ENCODE assay signal across 8 cellular contexts in the genomic region with DNA sequence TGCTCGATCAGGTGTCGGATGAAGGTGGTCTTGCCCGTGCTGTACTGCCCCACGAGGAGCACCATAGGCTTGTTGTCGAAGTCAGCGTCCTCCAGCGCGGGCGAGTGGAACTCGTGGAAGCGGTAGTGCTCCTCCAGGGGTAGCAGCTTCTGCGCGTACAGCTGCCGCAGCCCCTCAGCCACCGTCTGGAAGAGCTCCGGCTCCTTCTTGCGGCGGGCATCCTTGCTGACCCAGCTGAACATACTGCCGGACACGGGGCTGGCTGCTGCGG. TPM values are rescaled to one million over a fixed set of nuclear protein-coding genes. Genes with fewer than 3 reads are reported as not detected.
DNase-seq lines count a peak whose midpoint lies in the region; ATAC-seq and TF ChIP-seq lines count a peak whose summit lies in the region.

No MANE protein-coding gene starts in this region.

- H3K9me2 ChIP-seq in Karpas-422 (replicated peaks; ENCODE audit: insufficient read depth, low read length) = no peaks in the 10 kb centered on the region

- H3K4me3 Mint-ChIP-seq in central memory CD8-positive, alpha-beta T cell = peak overlapping the region; percentile 96

- H3K4ac ChIP-seq in mesendoderm (ENCODE audit: low read depth, low read length) = no peak overlapping the region

- peak overlapping the region; percentile 93 for H3K9ac ChIP-seq in Karpas-422 (ENCODE audit: low read length)
- peak overlapping the region; percentile 96 for H3K9ac ChIP-seq in mesendoderm (ENCODE audit: low read length)

- DNase-seq in Karpas-422 = no peak
- no peak for DNase-seq in central memory CD8-positive, alpha-beta T cell (ENCODE audit: low spot score in 2 of 2)
- DNase-seq in mesendoderm = no peak
- DNase-seq in vagina (ENCODE audit: extremely low spot score in 2 of 2) = no peak
- no peak for DNase-seq in stimulated activated CD4-positive, alpha-beta T cell treated with anti-CD3 and anti-CD28 coated beads, Interleukin-12 subunit alpha, Interleukin-12 subunit beta, amount 100 ng/mL, for 4 hours
- no peak for DNase-seq in D341Med (ENCODE audit: low spot score)

- no peaks in the 10 kb centered on the region for H3K27me3 Mint-ChIP-seq in central memory CD8-positive, alpha-beta T cell

- H3K79me2 ChIP-seq in Karpas-422 (ENCODE audit: low read length) = peaks cover 42% of the 10 kb centered on the region
- no peaks in the 10 kb centered on the region for H3K79me2 ChIP-seq in mesendoderm (ENCODE audit: control insufficient read depth, insufficient read depth, low read length)

- no peaks in the 10 kb centered on the region for H3K9me3 Mint-ChIP-seq in central memory CD8-positive, alpha-beta T cell

- no CpG with 5 or more reads among the region's 21 CpGs for WGBS in mesendoderm (ENCODE audit: extremely low coverage, insufficient coverage, low lambda C conversion rate)

- H2BK120ac ChIP-seq in mesendoderm (ENCODE audit: low read depth, low read length) = no peak overlapping the region

- H2AFZ ChIP-seq in Karpas-422 (ENCODE audit: low read length) = 0 out of 2 replicates have a peak overlapping the region, but pooled peaks have one; percentile 9

- intact Hi-C loops in vagina (cut with DNase I) = loop anchor here (2.0 kb wide), 1 partner anchor 21 kb away; no protein-coding TSS in a partner anchor

- no peak overlapping the region for H2BK5ac ChIP-seq in mesendoderm (ENCODE audit: low read length)

- peak overlapping the region; percentile 99 for H3K56ac ChIP-seq in mesendoderm (ENCODE audit: low read length)

- H4K8ac ChIP-seq in mesendoderm (ENCODE audit: low read depth, low read length) = no peak overlapping the region

- H3K4me1 ChIP-seq in Karpas-422 (ENCODE audit: low read length) (peaks cover 71% of the 10 kb centered on the region), mesendoderm (ENCODE audit: control insufficient read depth, low read depth, low read length) (peaks cover 10% of the 10 kb centered on the region), vagina (peaks cover 61% of the 10 kb centered on the region)

- H3K4me1 Mint-ChIP-seq in central memory CD8-positive, alpha-beta T cell = peaks cover 68% of the 10 kb centered on the region

- no peak overlapping the region for H2AK5ac ChIP-seq in mesendoderm (ENCODE audit: low read length)

- no peak overlapping the region for H4K5ac ChIP-seq in mesendoderm (ENCODE audit: low read length)

- H3K23ac ChIP-seq in mesendoderm (ENCODE audit: low read length) = peak overlapping the region; percentile 99

- no peak overlapping the region for H2BK15ac ChIP-seq in mesendoderm (replicated peaks; ENCODE audit: low read depth)

- no peak for TF ChIP-seq POLR2A in vagina (IDR thresholded peaks at IDR 0.05)

- no peaks in the 10 kb centered on the region for H3K27me3 ChIP-seq in Karpas-422 (ENCODE audit: low read length)
- no peaks in the 10 kb centered on the region for H3K27me3 ChIP-seq in mesendoderm (ENCODE audit: insufficient read depth, low read length, poor library complexity)
- no peaks in the 10 kb centered on the region for H3K27me3 ChIP-seq in vagina

- peaks cover 54% of the 10 kb centered on the region for H3K36me3 Mint-ChIP-seq in central memory CD8-positive, alpha-beta T cell (ENCODE audit: insufficient read depth)

- H3K9me3 ChIP-seq in Karpas-422 (ENCODE audit: low read length) = no peaks in the 10 kb centered on the region
- no peaks in the 10 kb centered on the region for H3K9me3 ChIP-seq in vagina

- H3K36me3 ChIP-seq in Karpas-422 (ENCODE audit: insufficient read depth, low read length) = 0 out of 2 replicates have a peak, but pooled peaks cover 7% of the 10 kb centered on the region
- no peaks in the 10 kb centered on the region for H3K36me3 ChIP-seq in mesendoderm (ENCODE audit: control insufficient read depth, insufficient read depth, low read length)
- H3K36me3 ChIP-seq in vagina = peaks cover 0 to 9% of the 10 kb centered on the region in 2 donors

- ATAC-seq in GM19395 (IDR thresholded peaks at IDR 0.05; ENCODE audit: unreplicated experiment) (peak; percentile 7), HG02981 (IDR thresholded peaks at IDR 0.05; ENCODE audit: unreplicated experiment) (no peak)
- peak; percentile 27 for ATAC-seq in central memory CD8-positive, alpha-beta T cell (replicated peaks; ENCODE audit: extremely low read depth, poor library complexity, severe bottlenecking)

- H3K27ac ChIP-seq in Karpas-422 (ENCODE audit: low read length) (peak overlapping the region; percentile 45), mesendoderm (ENCODE audit: low read depth, low read length) (no peak overlapping the region), vagina (peak overlapping the region; percentile 84)

- peak overlapping the region; percentile 91 for H3K27ac Mint-ChIP-seq in central memory CD8-positive, alpha-beta T cell (ENCODE audit: low read depth)

- H3K4me2 ChIP-seq in Karpas-422 (ENCODE audit: low read depth, low read length, poor library complexity, severe bottlenecking) (peak overlapping the region; percentile 91), mesendoderm (ENCODE audit: low read length) (peak overlapping the region; percentile 98)

- H3K18ac ChIP-seq in mesendoderm (ENCODE audit: low read length) = no peak overlapping the region

- peaks cover 34% of the 10 kb centered on the region; the same call in 1 of the 2 replicates for H4K20me1 ChIP-seq in Karpas-422 (ENCODE audit: insufficient read depth, low read depth, low read length)

- H3K79me1 ChIP-seq in mesendoderm (ENCODE audit: low read length) = peaks cover 15% of the 10 kb centered on the region

- peak overlapping the region; percentile 95 for H3K4me3 ChIP-seq in Karpas-422 (ENCODE audit: low read length)
- H3K4me3 ChIP-seq in mesendoderm (ENCODE audit: low read length) = peak overlapping the region; percentile 97
- peak overlapping the region; percentile 83 to 86 for H3K4me3 ChIP-seq in vagina

- no peak for TF ChIP-seq CTCF in vagina (IDR thresholded peaks at IDR 0.05)

RNA-seq across cellular contexts. Expression of gene EHD1, which starts 0.3 kb away (rescaled TPM):
- 30.8 and 77.3 TPM in 2 replicates for total RNA-seq in Karpas-422 (2014; rRNA removed; shearing (Covaris generic); ENCODE audit: low replicate concordance)
- polyA plus RNA-seq in mesendoderm (2013, experiment 1 of 2) = 21.1 TPM
- 21.9 TPM for polyA plus RNA-seq in mesendoderm (2013, experiment 2 of 2)
- 61.6 TPM for total RNA-seq in vagina

RNA-seq across cellular contexts. Expression of gene CDC42BPG, which starts 33.7 kb away (rescaled TPM):
- 0.15 and 0.22 TPM in 2 replicates for total RNA-seq in Karpas-422 (2014; rRNA removed; shearing (Covaris generic); ENCODE audit: low replicate concordance)
- 3.2 TPM for polyA plus RNA-seq in mesendoderm (2013, experiment 1 of 2)
- polyA plus RNA-seq in mesendoderm (2013, experiment 2 of 2) = 3.4 TPM
- total RNA-seq in vagina = 13.0 TPM

RNA-seq across cellular contexts. Expression of gene ATG2A, which starts 38.9 kb away (rescaled TPM):
- 16.2 and 24.6 TPM in 2 replicates for total RNA-seq in Karpas-422 (2014; rRNA removed; shearing (Covaris generic); ENCODE audit: low replicate concordance)
- 5.1 TPM for polyA plus RNA-seq in mesendoderm (2013, experiment 1 of 2)
- 5.4 TPM for polyA plus RNA-seq in mesendoderm (2013, experiment 2 of 2)
- total RNA-seq in vagina = 27.0 TPM

RNA-seq across cellular contexts. Expression of gene PPP2R5B, which starts 46.3 kb away (rescaled TPM):
- 1.8 and 7.5 TPM in 2 replicates for total RNA-seq in Karpas-422 (2014; rRNA removed; shearing (Covaris generic); ENCODE audit: low replicate concordance)
- polyA plus RNA-seq in mesendoderm (2013, experiment 1 of 2) = 2.4 TPM
- polyA plus RNA-seq in mesendoderm (2013, experiment 2 of 2) = 3.2 TPM
- 16.9 TPM for total RNA-seq in vagina

RNA-seq across cellular contexts. Expression of gene GPHA2, which starts 57.5 kb away (rescaled TPM):
- not detected in 2 replicates for total RNA-seq in Karpas-422 (2014; rRNA removed; shearing (Covaris generic); ENCODE audit: low replicate concordance)
- 1.2 TPM for polyA plus RNA-seq in mesendoderm (2013, experiment 1 of 2)
- 1.1 TPM for polyA plus RNA-seq in mesendoderm (2013, experiment 2 of 2)
- total RNA-seq in vagina = not detected

Comparison
In these comparisons a context has a peak if more than half of its experiments do, and no peak if none do; other contexts are left out.
1. RNA of gene CDC42BPG, which starts 33.7 kb away (total RNA-seq): 13.0 TPM in vagina (single experiment); 0.15 to 0.22 TPM in Karpas-422; every median in the first group is over 10 times any median in the second.
2. Peak in every context shown above with its lines, with median percentiles within 50 percentile points of each other: H3K4me3 ChIP-seq.